14 cellular contexts compared by ENCODE assay signal in genomic region chr22:42330170-42330569, GRCh38.
"Had no signal": no experiment of that assay in that cellular context is flagged by ENCODE, and none has a peak within 500 bp of the region (broad histone marks: within the 10 kb centered on the region; RNA-seq: fewer than 3 reads in every experiment).

No MANE protein-coding gene starts in this region.

- H3K27me3 ChIP-seq: colonic mucosa, heart right ventricle, stomach, transverse colon had no signal

- H3K4me3 ChIP-seq: colonic mucosa, heart right ventricle, stomach, thoracic aorta, transverse colon had no signal

- ATAC-seq: heart right ventricle; left lobe of liver; naive thymus-derived CD8-positive, alpha-beta T cell had no signal

- H3K36me3 ChIP-seq: colonic mucosa, heart right ventricle, stomach, thoracic aorta, transverse colon had no signal

- H3K27me3 Mint-ChIP-seq: naive thymus-derived CD8-positive, alpha-beta T cell had no signal

- H3K4me3 Mint-ChIP-seq: naive thymus-derived CD8-positive, alpha-beta T cell had no signal

- H3K4me1 ChIP-seq: colonic mucosa had no signal

- H3K9me3 ChIP-seq: colonic mucosa, heart right ventricle, stomach, thoracic aorta, transverse colon had no signal

- DNase-seq: dermis blood vessel endothelial cell; foreskin melanocyte; heart right ventricle; islet precursor cell; mammary epithelial cell; naive thymus-derived CD8-positive, alpha-beta T cell; stimulated activated CD4-positive, alpha-beta T cell treated with anti-CD3 and anti-CD28 coated beads, Interleukin-2, amount 100 ng/mL, for 24 hours; stimulated activated CD4-positive, alpha-beta T cell treated with anti-CD3 and anti-CD28 coated beads, Interleukin-4, amount 100 ng/mL, for 4 hours; stimulated activated naive CD4-positive, alpha-beta T cell; stomach; transverse colon had no signal

- H3K9me3 Mint-ChIP-seq: naive thymus-derived CD8-positive, alpha-beta T cell had no signal

- H3K27ac ChIP-seq: colonic mucosa, heart right ventricle, stomach, thoracic aorta, transverse colon had no signal

- H3K36me3 Mint-ChIP-seq: naive thymus-derived CD8-positive, alpha-beta T cell had no signal
